In genomic region chr13:76696370-76696769, GRCh38 we compare ENCODE assay signal across 1 cellular context.
TF ChIP-seq lines count a peak whose summit lies in the region.

No MANE protein-coding gene starts in this region.

TF ChIP-seq in GM23338, 12 proteins besides CTCF, POLR2A, EP300 and RAD21 (continued from another document):
- TF ChIP-seq ZNF462 (CRISPR knock-in tag; IDR thresholded peaks at IDR 0.05) (no peak), REST (IDR thresholded peaks at IDR 0.05; ENCODE audit: unreplicated experiment) (no peak), JUNB (IDR thresholded peaks at IDR 0.05; ENCODE audit: unreplicated experiment) (no peak)
TF ChIP-seq in GM23338: peak in this region for 0.
